ENCODE assay signal across 8 cellular contexts in genomic region chr7:142880886-142881505, GRCh38. TPM values are rescaled to one million over a fixed set of nuclear protein-coding genes. Genes with fewer than 3 reads are reported as not detected.
DNase-seq lines count a peak whose midpoint lies in the region; ATAC-seq and TF ChIP-seq lines count a peak whose summit lies in the region.

No MANE protein-coding gene starts in this region.

- H3K4me1 ChIP-seq in CD4-positive, alpha-beta memory T cell (ENCODE audit: insufficient read depth, low read length): no peaks in the 10 kb centered on the region

- ATAC-seq in GM19372 (IDR thresholded peaks at IDR 0.05; ENCODE audit: low read depth, unreplicated experiment): peak; percentile 77
- peak; percentile 73 for ATAC-seq in effector memory CD8-positive, alpha-beta T cell (replicated peaks)

- intact Hi-C loops in CD4-positive, alpha-beta memory T cell (cut with micrococcal nuclease): loop anchor here (1.0 kb wide), 1 partner anchor 27 kb away; no protein-coding TSS in a partner anchor

- no peaks in the 10 kb centered on the region for H3K36me3 ChIP-seq in CD4-positive, alpha-beta memory T cell (ENCODE audit: insufficient read depth, low read length)

- H3K4me3 ChIP-seq in CD4-positive, alpha-beta memory T cell (ENCODE audit: low read length in 2 of 2): no peak overlapping the region

- peaks cover 0 to 4% (median 0%) of the 10 kb centered on the region in 4 donors for H3K4me1 Mint-ChIP-seq in CD4-positive, alpha-beta memory T cell
- H3K4me1 Mint-ChIP-seq in effector memory CD8-positive, alpha-beta T cell (ENCODE audit: low read depth in 2 of 2): peaks cover 0 to 4% of the 10 kb centered on the region in 2 donors
- H3K4me1 Mint-ChIP-seq in osteocyte (ENCODE audit: unreplicated experiment): no peaks in the 10 kb centered on the region

- no peak overlapping the region for H3K27ac Mint-ChIP-seq in CD4-positive, alpha-beta memory T cell
- H3K27ac Mint-ChIP-seq in effector memory CD8-positive, alpha-beta T cell: no peak overlapping the region
- no peak overlapping the region for H3K27ac Mint-ChIP-seq in osteocyte (ENCODE audit: unreplicated experiment)

- peak; percentile 35 to 57 (median 55) for DNase-seq in CD4-positive, alpha-beta memory T cell
- DNase-seq in HK-2 (ENCODE audit: unreplicated experiment): peak; percentile 31
- peak; percentile 45 for DNase-seq in activated CD4-positive, CD25-positive, alpha-beta regulatory T cell treated with anti-CD3 and anti-CD28 coated beads, Interleukin-2, amount 50 U/mL, for 72 hours
- peak; percentile 40 to 54 (median 42) for DNase-seq in effector memory CD8-positive, alpha-beta T cell
- DNase-seq in osteocyte (ENCODE audit: extremely low spot score, unreplicated experiment): peak; percentile 77
- DNase-seq in SHP77 (lab: John Stamatoyannopoulos, UW): no peak
- DNase-seq in GOT3 (lab: John Stamatoyannopoulos, UW): no peak

- no peaks in the 10 kb centered on the region for H3K27me3 ChIP-seq in CD4-positive, alpha-beta memory T cell (ENCODE audit: insufficient read depth, low read length)

- POLR2A ChIA-PET in CD4-positive, alpha-beta memory T cell (lab: Charles Lee; ENCODE audit: partially characterized antibody): no interaction called here

- H3K27me3 Mint-ChIP-seq in CD4-positive, alpha-beta memory T cell: peaks cover 2 to 8% of the 10 kb centered on the region in 2 donors
- H3K27me3 Mint-ChIP-seq in effector memory CD8-positive, alpha-beta T cell: peaks cover 58 to 76% of the 10 kb centered on the region in 2 donors
- peaks cover 16% of the 10 kb centered on the region for H3K27me3 Mint-ChIP-seq in osteocyte (ENCODE audit: unreplicated experiment)

- no peaks in the 10 kb centered on the region for H3K36me3 Mint-ChIP-seq in CD4-positive, alpha-beta memory T cell
- H3K36me3 Mint-ChIP-seq in effector memory CD8-positive, alpha-beta T cell (ENCODE audit: insufficient read depth): no peaks in the 10 kb centered on the region
- H3K36me3 Mint-ChIP-seq in osteocyte (ENCODE audit: unreplicated experiment): no peaks in the 10 kb centered on the region

- no peak overlapping the region for H3K4me3 Mint-ChIP-seq in CD4-positive, alpha-beta memory T cell
- H3K4me3 Mint-ChIP-seq in effector memory CD8-positive, alpha-beta T cell: no peak overlapping the region
- no peak overlapping the region for H3K4me3 Mint-ChIP-seq in osteocyte (ENCODE audit: unreplicated experiment)

- TF ChIP-seq CTCF in osteocyte (IDR thresholded peaks at IDR 0.05): peak; percentile 53

- CTCF ChIA-PET in CD4-positive, alpha-beta memory T cell (lab: Charles Lee; ENCODE audit: partially characterized antibody): interaction anchor here (0.6 to 3.9 kb wide), 23 partner anchors 8 to 577 kb away, joined by 3 to 14 read pairs (median 4); partner anchors contain the start of genes EPHB6 and TRPV5

- no peaks in the 10 kb centered on the region for H3K9me3 Mint-ChIP-seq in CD4-positive, alpha-beta memory T cell
- H3K9me3 Mint-ChIP-seq in effector memory CD8-positive, alpha-beta T cell: no peaks in the 10 kb centered on the region
- no peaks in the 10 kb centered on the region for H3K9me3 Mint-ChIP-seq in osteocyte (ENCODE audit: unreplicated experiment)

- H3K9me3 ChIP-seq in CD4-positive, alpha-beta memory T cell (ENCODE audit: control insufficient read depth in 1 of 2, low read length in 2 of 2): no peaks in the 10 kb centered on the region

- H3K27ac ChIP-seq in CD4-positive, alpha-beta memory T cell (ENCODE audit: low read depth, low read length): no peak overlapping the region

RNA-seq across cellular contexts. Expression of gene TRPV6, which starts 4.5 kb away (rescaled TPM):
- total RNA-seq in CD4-positive, alpha-beta memory T cell: not detected
- polyA plus RNA-seq in CD4-positive, alpha-beta memory T cell: under 1 TPM in 1 of 2 donors, not detected in 1; 0.09 TPM
- not detected in 2 replicates for total RNA-seq in osteocyte

RNA-seq across cellular contexts. Expression of gene EPHB6, which starts 26.1 kb away (rescaled TPM):
- total RNA-seq in CD4-positive, alpha-beta memory T cell: 10 to 100 TPM; 48.4 to 65.0 TPM
- polyA plus RNA-seq in CD4-positive, alpha-beta memory T cell: 10 to 100 TPM; 14.2 to 27.4 TPM
- total RNA-seq in osteocyte: 13.7 and 14.7 TPM in 2 replicates

RNA-seq across cellular contexts. Expression of gene TRPV5, which starts 52.5 kb away (rescaled TPM):
- total RNA-seq in CD4-positive, alpha-beta memory T cell: not detected
- polyA plus RNA-seq in CD4-positive, alpha-beta memory T cell: not detected
- not detected in 2 replicates for total RNA-seq in osteocyte

RNA-seq across cellular contexts. Expression of gene LLCFC1, which starts 58.3 kb away (rescaled TPM):
- total RNA-seq in CD4-positive, alpha-beta memory T cell: not detected
- not detected for polyA plus RNA-seq in CD4-positive, alpha-beta memory T cell
- not detected in 2 replicates for total RNA-seq in osteocyte

Comparison
In these comparisons a context has a peak if more than half of its experiments do, and no peak if none do; other contexts are left out.
1. DNase-seq: peak in CD4-positive, alpha-beta memory T cell (5 of 5), HK-2 (single experiment), activated CD4-positive, CD25-positive, alpha-beta regulatory T cell treated with anti-CD3 and anti-CD28 coated beads, Interleukin-2, amount 50 U/mL, for 72 hours (single experiment), effector memory CD8-positive, alpha-beta T cell (3 of 3) and osteocyte (single experiment); none in SHP77 (0 of 2) and GOT3 (single experiment).